ENCODE assay signal across 18 cellular contexts in genomic region chr12:4121506-4122020, GRCh38.
A peak's percentile ranks its signal among the peaks of the same experiment; 100 is the strongest.
DNase-seq lines count a peak whose midpoint lies in the region; ATAC-seq lines count a peak whose summit lies in the region.
"Had no signal": no experiment of that assay in that cellular context is flagged by ENCODE, and none has a peak within 500 bp of the region (broad histone marks: within the 10 kb centered on the region; RNA-seq: fewer than 3 reads in every experiment).

No MANE protein-coding gene starts in this region.

- peaks cover 20% of the 10 kb centered on the region for H3K4me1 Mint-ChIP-seq in T-helper 17 cell

- H3K27me3 Mint-ChIP-seq in T-helper 17 cell = no peaks in the 10 kb centered on the region
- H3K27me3 Mint-ChIP-seq: B cell had no signal

- H3K9me3 Mint-ChIP-seq in activated naive CD4-positive, alpha-beta T cell treated with anti-CD3 and anti-CD28 coated beads, Interleukin-2, amount 50 U/mL, for 72 hours = peaks cover 0 to 3% of the 10 kb centered on the region in 2 donors
- H3K9me3 Mint-ChIP-seq: CD8-positive, alpha-beta T cell had no signal

- no peak overlapping the region for H3K4me3 Mint-ChIP-seq in T-helper 17 cell
- H3K4me3 Mint-ChIP-seq: B cell; CD8-positive, alpha-beta T cell had no signal

- H3K27ac Mint-ChIP-seq in activated naive CD4-positive, alpha-beta T cell treated with anti-CD3 and anti-CD28 coated beads, Interleukin-2, amount 50 U/mL, for 72 hours = peak overlapping the region; percentile 0 to 95
- H3K27ac Mint-ChIP-seq in T-helper 17 cell = peak overlapping the region; percentile 75
- H3K27ac Mint-ChIP-seq: CD8-positive, alpha-beta T cell had no signal

- no peak for DNase-seq in activated naive CD4-positive, alpha-beta T cell treated with anti-CD3 and anti-CD28 coated beads, Interleukin-2, amount 50 U/mL, for 72 hours (ENCODE audit: low spot score in 2 of 2)
- no peak for DNase-seq in activated naive CD4-positive, alpha-beta T cell treated with anti-CD3 and anti-CD28 coated beads, Interleukin-2, amount 50 U/mL, for 16 hours
- DNase-seq in T-helper 17 cell (no peak), mesenteric fat pad (ENCODE audit: low spot score) (peak; percentile 24), ureter (ENCODE audit: low spot score) (peak; percentile 10), HuH-7 (ENCODE audit: low spot score) (no peak), iPS-NIHi7 (ENCODE audit: extremely low spot score) (no peak)
- DNase-seq: ACHN; CD8-positive, alpha-beta T cell; DMS79 treated with DMSO at 0.1 percent for 48 hours; GDM1; KG1; NCI-H1048; NCI-H146; NCI-H345; NCI-H69; PC-3 had no signal

- no peaks in the 10 kb centered on the region for H3K9me3 ChIP-seq in T-helper 17 cell (ENCODE audit: control insufficient read depth, low read length, poor library complexity, severe bottlenecking)

- H3K36me3 Mint-ChIP-seq in activated naive CD4-positive, alpha-beta T cell treated with anti-CD3 and anti-CD28 coated beads, Interleukin-2, amount 50 U/mL, for 72 hours = peaks cover 0 to 5% of the 10 kb centered on the region in 2 donors
- H3K36me3 Mint-ChIP-seq in T-helper 17 cell (ENCODE audit: low read depth) = no peaks in the 10 kb centered on the region
- H3K36me3 Mint-ChIP-seq: CD8-positive, alpha-beta T cell had no signal

- no peak for ATAC-seq in activated naive CD4-positive, alpha-beta T cell treated with anti-CD3 and anti-CD28 coated beads, Interleukin-2, amount 50 U/mL, for 72 hours
- ATAC-seq in T-helper 17 cell = no peak
- ATAC-seq: CD8-positive, alpha-beta T cell; PC-3 had no signal

Comparison
In these comparisons a context has a peak if more than half of its experiments do, and no peak if none do; other contexts are left out.
1. DNase-seq: peak in mesenteric fat pad (single experiment) and ureter (single experiment); none in activated naive CD4-positive, alpha-beta T cell treated with anti-CD3 and anti-CD28 coated beads, Interleukin-2, amount 50 U/mL, for 72 hours (0 of 2), activated naive CD4-positive, alpha-beta T cell treated with anti-CD3 and anti-CD28 coated beads, Interleukin-2, amount 50 U/mL, for 16 hours (single experiment), T-helper 17 cell (0 of 3), HuH-7 (single experiment) and iPS-NIHi7 (single experiment).